16 cellular contexts compared by ENCODE assay signal in the genomic region with DNA sequence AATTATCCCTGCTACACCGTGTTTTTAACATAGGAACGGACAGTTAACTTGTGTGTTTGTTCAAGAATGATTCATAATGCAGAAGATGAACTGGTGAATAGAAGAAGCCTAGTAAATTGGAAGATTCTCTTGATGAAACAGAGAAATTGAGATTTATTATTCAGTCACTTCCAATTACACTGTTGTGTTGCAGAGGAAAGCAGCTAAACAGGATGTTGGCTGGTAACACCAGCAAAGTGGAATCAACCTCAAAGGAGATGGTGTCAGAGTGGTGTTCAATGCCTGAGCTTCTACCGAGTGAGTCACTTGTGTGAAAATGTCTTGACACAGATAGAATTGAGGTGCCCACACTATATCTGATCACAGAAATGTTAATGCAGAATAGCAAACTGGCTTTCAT.
DNase-seq lines count a peak whose midpoint lies in the region; ATAC-seq, FAIRE-seq and TF ChIP-seq lines count a peak whose summit lies in the region.
"Had no signal": no experiment of that assay in that cellular context is flagged by ENCODE, and none has a peak within 500 bp of the region (broad histone marks: within the 10 kb centered on the region; RNA-seq: fewer than 3 reads in every experiment).

No MANE protein-coding gene starts in this region.

- H3K79me2 ChIP-seq in SK-N-SH (ENCODE audit: insufficient read depth), result peaks cover 34% of the 10 kb centered on the region

- peaks cover 38% of the 10 kb centered on the region for H3F3A ChIP-seq in SK-N-SH (replicated peaks; ENCODE audit: insufficient read depth)

- no peak for TF ChIP-seq RAD21 in SK-N-SH (IDR thresholded peaks at IDR 0.05; ENCODE audit: low read length)

- peak; percentile 81 to 83 for ATAC-seq in activated CD4-positive, CD25-positive, alpha-beta regulatory T cell treated with anti-CD3 and anti-CD28 coated beads, Interleukin-2, amount 50 U/mL, for 24 hours
- no peak for ATAC-seq in GM21367 (IDR thresholded peaks at IDR 0.05; ENCODE audit: unreplicated experiment)
- ATAC-seq in GM19397 (IDR thresholded peaks at IDR 0.05; ENCODE audit: unreplicated experiment), result no peak
- ATAC-seq: body of pancreas had no signal

- H3K27me3 ChIP-seq in SK-N-SH (ENCODE audit: insufficient read depth) (no peaks in the 10 kb centered on the region), small intestine (ENCODE audit: control insufficient read depth in 2 of 2, insufficient read depth in 2 of 2, low read length in 2 of 2) (no peaks in the 10 kb centered on the region)
- H3K27me3 ChIP-seq: body of pancreas, thyroid gland had no signal

- DNase-seq in activated CD4-positive, CD25-positive, alpha-beta regulatory T cell (lab: John Stamatoyannopoulos, UW), result no peak
- DNase-seq in SK-N-SH (no peak), small intestine (peak; percentile 17), NCI-H1105 (lab: John Stamatoyannopoulos, UW) (no peak)
- DNase-seq in central memory CD4-positive, alpha-beta T cell, result peak; percentile 24
- DNase-seq: 8988T, body of pancreas, COR-L47, HFFc6, right cardiac atrium, thyroid gland had no signal

- peaks cover 7% of the 10 kb centered on the region; the same call in 1 of the 2 replicates for H4K20me1 ChIP-seq in SK-N-SH (ENCODE audit: insufficient read depth)

- no peak overlapping the region for H3K9ac ChIP-seq in SK-N-SH

- peak; percentile 60 to 85; a peak in 3 of 4 replicates for TF ChIP-seq EP300 in SK-N-SH (IDR thresholded peaks at IDR 0.05; ENCODE audit: borderline replicate concordance in 1 of 2, low read depth in 1 of 2, low read length in 1 of 2)

- POLR2A ChIA-PET in SK-N-SH (lab: Yijun Ruan, JAX), result no interaction called here

- H3K4me3 ChIP-seq in SK-N-SH (ENCODE audit: low read depth in 2 of 2, low read length in 1 of 2) (no peak overlapping the region), small intestine (ENCODE audit: low read depth in 1 of 2, low read length in 2 of 2) (no peak overlapping the region)
- H3K4me3 ChIP-seq: body of pancreas, thyroid gland had no signal

- CTCF ChIA-PET in SK-N-SH (lab: Yijun Ruan, JAX), result no interaction called here

- peak overlapping the region; percentile 12; the same call in 1 of the 2 replicates for H3K4me2 ChIP-seq in SK-N-SH

- H3K9me3 ChIP-seq in SK-N-SH (no peaks in the 10 kb centered on the region), small intestine (ENCODE audit: control insufficient read depth, low read depth) (no peaks in the 10 kb centered on the region)
- H3K9me3 ChIP-seq: body of pancreas, thyroid gland had no signal

- H3K36me3 ChIP-seq in SK-N-SH (replicated peaks in 1 of 2; ENCODE audit: control insufficient read depth in 1 of 2, insufficient read depth in 2 of 2, low read length in 1 of 2) (no peaks in the 10 kb centered on the region), small intestine (ENCODE audit: control insufficient read depth in 2 of 2, insufficient read depth in 2 of 2, low read length in 2 of 2) (no peaks in the 10 kb centered on the region)
- H3K36me3 ChIP-seq: thyroid gland had no signal

- 9% methylated on average over 3 of the region's 3 CpGs for WGBS in SK-N-SH (ENCODE audit: low lambda C conversion rate)
- WGBS in small intestine, 3 donors, result 82 to 97% (median 86%) methylated on average over 3 of the region's 3 CpGs

- H2AFZ ChIP-seq in SK-N-SH (ENCODE audit: low read depth), result no peak overlapping the region

- H3K4me1 ChIP-seq in SK-N-SH (ENCODE audit: control insufficient read depth in 1 of 2, insufficient read depth in 2 of 2, low read depth in 1 of 2, low read length in 1 of 2), result peaks cover 0 to 22% of the 10 kb centered on the region in 2 experiments; a peak in 3 of 4 replicates
- H3K4me1 ChIP-seq in small intestine (ENCODE audit: control insufficient read depth in 2 of 2, insufficient read depth in 1 of 2, low read depth in 1 of 2, low read length in 1 of 2), result no peaks in the 10 kb centered on the region
- H3K4me1 ChIP-seq: body of pancreas, thyroid gland had no signal

- H3K27ac ChIP-seq in SK-N-SH (ENCODE audit: low read depth in 2 of 2, low read length in 1 of 2), result peak overlapping the region; percentile 61 to 80; a peak in 3 of 4 replicates
- H3K27ac ChIP-seq in small intestine (ENCODE audit: low read depth in 1 of 2, low read length in 1 of 2), result no peak overlapping the region
- H3K27ac ChIP-seq: body of pancreas, thyroid gland had no signal

- no peaks in the 10 kb centered on the region for H3K9me2 ChIP-seq in SK-N-SH

- FAIRE-seq in small intestine (lab: Jason Lieb, UNC), result no peak
- FAIRE-seq: frontal cortex, keratinocyte had no signal

- no peak for TF ChIP-seq CTCF in SK-N-SH (IDR thresholded peaks at IDR 0.05)

TF ChIP-seq in SK-N-SH, 30 proteins besides CTCF, POLR2A, EP300 and RAD21:
- TF ChIP-seq RCOR1 (IDR thresholded peaks at IDR 0.05; ENCODE audit: low read length) (no peak), USF2 (IDR thresholded peaks at IDR 0.05; ENCODE audit: borderline replicate concordance, low read depth, low read length) (no peak), NFIC (IDR thresholded peaks at IDR 0.05; ENCODE audit: borderline replicate concordance) (peak; percentile 64; the same call in 1 of the 2 replicates), FOSL2 (IDR thresholded peaks at IDR 0.05; ENCODE audit: borderline replicate concordance, low read depth) (peak; percentile 55; the same call in 1 of the 2 replicates), TCF12 (IDR thresholded peaks at IDR 0.05) (peak; percentile 95), FOXM1 (IDR thresholded peaks at IDR 0.05; ENCODE audit: low read depth) (no peak), SIN3A (IDR thresholded peaks at IDR 0.05; ENCODE audit: borderline replicate concordance, low read depth, low read length) (0 out of 2 replicates have a peak, but pooled peaks have one; percentile 38), RXRA (IDR thresholded peaks at IDR 0.05; ENCODE audit: borderline replicate concordance, low read depth) (peak; percentile 65), YY1 (IDR thresholded peaks at IDR 0.05; ENCODE audit: low read depth) (no peak), MEF2A (IDR thresholded peaks at IDR 0.05; ENCODE audit: borderline replicate concordance, low read depth) (peak; percentile 53; the same call in 1 of the 2 replicates), JUND (IDR thresholded peaks at IDR 0.05) (peak; percentile 60), POLR2AphosphoS5 (IDR thresholded peaks at IDR 0.05; ENCODE audit: low read depth, low read length) (peak; percentile 68), TEAD4 (IDR thresholded peaks at IDR 0.05; ENCODE audit: borderline replicate concordance, insufficient read depth) (peak; percentile 43; the same call in 1 of the 2 replicates)
- TF ChIP-seq, protein P1, sequence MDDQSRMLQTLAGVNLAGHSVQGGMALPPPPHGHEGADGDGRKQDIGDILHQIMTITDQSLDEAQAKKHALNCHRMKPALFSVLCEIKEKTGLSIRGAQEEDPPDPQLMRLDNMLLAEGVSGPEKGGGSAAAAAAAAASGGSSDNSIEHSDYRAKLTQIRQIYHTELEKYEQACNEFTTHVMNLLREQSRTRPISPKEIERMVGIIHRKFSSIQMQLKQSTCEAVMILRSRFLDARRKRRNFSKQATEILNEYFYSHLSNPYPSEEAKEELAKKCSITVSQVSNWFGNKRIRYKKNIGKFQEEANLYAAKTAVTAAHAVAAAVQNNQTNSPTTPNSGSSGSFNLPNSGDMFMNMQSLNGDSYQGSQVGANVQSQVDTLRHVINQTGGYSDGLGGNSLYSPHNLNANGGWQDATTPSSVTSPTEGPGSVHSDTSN (IDR thresholded peaks at IDR 0.05), result peak; percentile 94
- TF ChIP-seq, protein P2, sequence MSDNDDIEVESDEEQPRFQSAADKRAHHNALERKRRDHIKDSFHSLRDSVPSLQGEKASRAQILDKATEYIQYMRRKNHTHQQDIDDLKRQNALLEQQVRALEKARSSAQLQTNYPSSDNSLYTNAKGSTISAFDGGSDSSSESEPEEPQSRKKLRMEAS (IDR thresholded peaks at IDR 0.05; ENCODE audit: low read depth), result no peak
- TF ChIP-seq, protein P3, sequence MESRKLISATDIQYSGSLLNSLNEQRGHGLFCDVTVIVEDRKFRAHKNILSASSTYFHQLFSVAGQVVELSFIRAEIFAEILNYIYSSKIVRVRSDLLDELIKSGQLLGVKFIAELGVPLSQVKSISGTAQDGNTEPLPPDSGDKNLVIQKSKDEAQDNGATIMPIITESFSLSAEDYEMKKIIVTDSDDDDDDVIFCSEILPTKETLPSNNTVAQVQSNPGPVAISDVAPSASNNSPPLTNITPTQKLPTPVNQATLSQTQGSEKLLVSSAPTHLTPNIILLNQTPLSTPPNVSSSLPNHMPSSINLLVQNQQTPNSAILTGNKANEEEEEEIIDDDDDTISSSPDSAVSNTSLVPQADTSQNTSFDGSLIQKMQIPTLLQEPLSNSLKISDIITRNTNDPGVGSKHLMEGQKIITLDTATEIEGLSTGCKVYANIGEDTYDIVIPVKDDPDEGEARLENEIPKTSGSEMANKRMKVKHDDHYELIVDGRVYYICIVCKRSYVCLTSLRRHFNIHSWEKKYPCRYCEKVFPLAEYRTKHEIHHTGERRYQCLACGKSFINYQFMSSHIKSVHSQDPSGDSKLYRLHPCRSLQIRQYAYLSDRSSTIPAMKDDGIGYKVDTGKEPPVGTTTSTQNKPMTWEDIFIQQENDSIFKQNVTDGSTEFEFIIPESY (IDR thresholded peaks at IDR 0.05; ENCODE audit: borderline replicate concordance, low read depth), result no peak

Comparison
In these comparisons a context has a peak if more than half of its experiments do, and no peak if none do; other contexts are left out.
1. ATAC-seq: peak in activated CD4-positive, CD25-positive, alpha-beta regulatory T cell treated with anti-CD3 and anti-CD28 coated beads, Interleukin-2, amount 50 U/mL, for 24 hours (2 of 2); none in GM21367 (single experiment) and GM19397 (single experiment).
2. DNase-seq: peak in central memory CD4-positive, alpha-beta T cell (single experiment) and small intestine (single experiment); none in activated CD4-positive, CD25-positive, alpha-beta regulatory T cell (0 of 4), SK-N-SH (single experiment) and NCI-H1105 (single experiment).
3. H3K27ac ChIP-seq: peak in SK-N-SH (2 of 2); none in small intestine (0 of 2).